Comparison of ENCODE assay signal across 12 cellular contexts in genomic region chr1:179591592-179592580, GRCh38. TPM values are rescaled to one million over a fixed set of nuclear protein-coding genes. Genes with fewer than 3 reads are reported as not detected.
A peak's percentile ranks its signal among the peaks of the same experiment; 100 is the strongest.
DNase-seq lines count a peak whose midpoint lies in the region; ATAC-seq, FAIRE-seq and TF ChIP-seq lines count a peak whose summit lies in the region.
"Had no signal": no experiment of that assay in that cellular context is flagged by ENCODE, and none has a peak within 500 bp of the region (broad histone marks: within the 10 kb centered on the region; RNA-seq: fewer than 3 reads in every experiment).

TDRD5 (plus strand) TSS chr1:179591832; CDS start chr1:179592616, 784 bp downstream.

- ATAC-seq in Right ventricle myocardium superior (ENCODE audit: poor library complexity) (peak; percentile 41), left ventricle myocardium superior (no peak), body of pancreas (peak; percentile 64), left lobe of liver (peak; percentile 38), GM21381 (IDR thresholded peaks at IDR 0.05; ENCODE audit: unreplicated experiment) (no peak), GM18511 (IDR thresholded peaks at IDR 0.05; ENCODE audit: unreplicated experiment) (no peak), HG03095 (IDR thresholded peaks at IDR 0.05; ENCODE audit: unreplicated experiment) (no peak)

- FAIRE-seq in urothelium cell line (lab: Jason Lieb, UNC) = no peak
- FAIRE-seq: TTC549 had no signal

- TF ChIP-seq POLR2A in body of pancreas (IDR thresholded peaks at IDR 0.05) = no peak

- H3K27ac ChIP-seq in body of pancreas = no peak within 1 kb of the TSS
- H3K27ac ChIP-seq: heart right ventricle had no signal

- H3K4me1 ChIP-seq in body of pancreas = peaks cover 10% of the 10 kb centered on the region

- H3K36me3 ChIP-seq in body of pancreas (replicated peaks in 1 of 2; ENCODE audit: insufficient read depth in 1 of 2, low read depth in 2 of 2) = no peaks in the 10 kb centered on the region
- H3K36me3 ChIP-seq: heart right ventricle had no signal

- no peak for DNase-seq in Right ventricle myocardium superior
- no peak for DNase-seq in left ventricle myocardium superior
- peak; percentile 49 to 67 (median 57) for DNase-seq in body of pancreas
- DNase-seq in left lobe of liver (ENCODE audit: low spot score) = no peak
- DNase-seq in urothelium cell line (ENCODE audit: low spot score) = peak; percentile 73
- DNase-seq: activated naive CD8-positive, alpha-beta T cell treated with anti-CD3 and anti-CD28 coated beads, Interleukin-2, amount 10 ng/mL, durations not matched to agents 7 days and 5 days; CD4-positive, CD25-positive, alpha-beta regulatory T cell; heart right ventricle had no signal

- intact Hi-C loops in Right ventricle myocardium superior (cut with DNase I) = no loop called here
- intact Hi-C loops in left ventricle myocardium superior (cut with micrococcal nuclease) = no loop called here
- intact Hi-C loops in body of pancreas (cut with DNase I) = no loop called here

- WGBS in body of pancreas, 2 donors = 18 to 35% methylated on average over 19 to 72 of the region's 75 CpGs

- peak in 2 of 7 experiments; percentile 3 to 20 for TF ChIP-seq CTCF in body of pancreas (IDR thresholded peaks at IDR 0.05)

- H3K27me3 ChIP-seq in body of pancreas = no peaks in the 10 kb centered on the region

- no peak within 1 kb of the TSS for H3K4me3 ChIP-seq in body of pancreas

- H3K9me3 ChIP-seq in body of pancreas = peaks cover 0 to 5% (median 0%) of the 10 kb centered on the region in 3 donors

RNA-seq across cellular contexts. Expression of gene TDRD5, which starts in this region (rescaled TPM):
- total RNA-seq in Right ventricle myocardium superior = not detected
- total RNA-seq in left ventricle myocardium superior = not detected
- not detected for total RNA-seq in body of pancreas
- total RNA-seq in left lobe of liver = not detected
- total RNA-seq: activated naive CD8-positive, alpha-beta T cell treated with anti-CD3 and anti-CD28 coated beads, Interleukin-2, amount 10 ng/mL, durations not matched to agents 7 days and 5 days; CD4-positive, CD25-positive, alpha-beta regulatory T cell had no signal

Comparison
In these comparisons a context has a peak if more than half of its experiments do, and no peak if none do; other contexts are left out.
1. Peak in ATAC-seq in Right ventricle myocardium superior; RNA of the gene not detected or under 1 TPM.
2. Peak in DNase-seq and ATAC-seq in body of pancreas; RNA of the gene not detected or under 1 TPM.
3. Peak in ATAC-seq in left lobe of liver; RNA of the gene not detected or under 1 TPM.